Comparison of ENCODE assay signal across 8 cellular contexts in the genomic region with DNA sequence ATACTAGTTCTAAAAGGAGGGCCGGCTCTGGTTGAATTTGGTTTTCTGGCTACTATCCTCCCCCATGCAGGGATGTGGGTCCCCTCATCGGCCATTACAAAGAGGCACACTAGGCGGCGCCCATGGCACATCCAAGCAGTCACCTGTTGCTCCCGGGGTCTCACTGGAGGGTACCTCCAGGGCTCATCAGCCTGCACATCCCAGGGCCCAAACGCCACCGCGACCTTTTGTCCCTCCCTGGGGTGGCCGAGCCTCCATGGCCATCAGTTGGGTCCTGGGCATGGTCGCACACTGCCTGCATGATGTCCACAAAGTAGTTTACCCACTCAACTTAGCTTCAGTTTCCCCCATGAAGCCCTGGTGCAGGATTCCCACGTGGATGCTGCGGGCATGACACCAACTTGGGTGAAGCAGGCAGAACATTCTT. TPM values are rescaled to one million over a fixed set of nuclear protein-coding genes. Genes with fewer than 3 reads are reported as not detected.
DNase-seq lines count a peak whose midpoint lies in the region; ATAC-seq and TF ChIP-seq lines count a peak whose summit lies in the region.
"Had no signal": no experiment of that assay in that cellular context is flagged by ENCODE, and none has a peak within 500 bp of the region (broad histone marks: within the 10 kb centered on the region; RNA-seq: fewer than 3 reads in every experiment).

No MANE protein-coding gene starts in this region.

- H3K9me2 ChIP-seq in MM.1S (replicated peaks; ENCODE audit: insufficient read depth, low read length) = no peaks in the 10 kb centered on the region

- peak; percentile 41 for DNase-seq in GM10266 (ENCODE audit: extremely low spot score)
- no peak for DNase-seq in MM.1S
- DNase-seq in heart right ventricle = peak; percentile 32 to 43
- DNase-seq in sciatic nerve (ENCODE audit: low spot score) = no peak
- no peak for DNase-seq in NCI-H1105 (lab: John Stamatoyannopoulos, UW)

- H3K36me3 ChIP-seq in MM.1S (replicated peaks; ENCODE audit: insufficient read depth, low read length) = no peaks in the 10 kb centered on the region
- H3K36me3 ChIP-seq in heart right ventricle = peaks cover 0 to 16% (median 2%) of the 10 kb centered on the region in 9 donors

- ATAC-seq in activated T-helper 17 cell treated with anti-CD3 and anti-CD28 coated beads, Interleukin-2, amount 50 U/mL, for 72 hours (replicated peaks) = peak; percentile 42
- ATAC-seq in heart right ventricle (peak in 6 of 8 donors; percentile 36 to 77 (median 56)), sciatic nerve (peak; percentile 53), GM18868 (IDR thresholded peaks at IDR 0.05; ENCODE audit: unreplicated experiment) (no peak)

- no peaks in the 10 kb centered on the region for H3K79me2 ChIP-seq in MM.1S (ENCODE audit: low read length)

- H3K27ac Mint-ChIP-seq in activated T-helper 17 cell treated with anti-CD3 and anti-CD28 coated beads, Interleukin-2, amount 50 U/mL, for 72 hours = no peak overlapping the region

- H3K9me3 Mint-ChIP-seq in activated T-helper 17 cell treated with anti-CD3 and anti-CD28 coated beads, Interleukin-2, amount 50 U/mL, for 72 hours = no peaks in the 10 kb centered on the region

- intact Hi-C loops in heart right ventricle (cut with DNase I) (loop anchor here in 9 of 10 donors (1.0 to 5.0 kb wide), 4 partner anchors 63 to 65 kb away; no protein-coding TSS in a partner anchor), sciatic nerve (cut with DNase I) (no loop called here)

- no peak overlapping the region for H3K9ac ChIP-seq in MM.1S (ENCODE audit: low read length)

- H3K4me3 ChIP-seq in MM.1S (ENCODE audit: low read length) (no peak overlapping the region), heart right ventricle (no peak overlapping the region)

- H2AFZ ChIP-seq in MM.1S (ENCODE audit: low read length) = no peak overlapping the region

- H3K27ac ChIP-seq in MM.1S (ENCODE audit: low read length) (no peak overlapping the region), heart right ventricle (no peak overlapping the region)

- TF ChIP-seq CTCF in GM10266 (IDR thresholded peaks at IDR 0.05; ENCODE audit: control insufficient read depth, insufficient read depth, low read depth, missing control alignments) = peak; percentile 68
- peak; percentile 76 for TF ChIP-seq CTCF in MM.1S (IDR thresholded peaks at IDR 0.05; ENCODE audit: low read length)
- TF ChIP-seq CTCF in heart right ventricle (IDR thresholded peaks at IDR 0.05) = peak; percentile 20 to 77 (median 66)

- peaks cover 13% of the 10 kb centered on the region; the same call in 1 of the 2 replicates for H3F3A ChIP-seq in MM.1S (ENCODE audit: insufficient read depth, low read length)

- H3K4me3 Mint-ChIP-seq in activated T-helper 17 cell treated with anti-CD3 and anti-CD28 coated beads, Interleukin-2, amount 50 U/mL, for 72 hours = no peak overlapping the region

- H3K9me3 ChIP-seq in MM.1S (replicated peaks; ENCODE audit: insufficient read depth, low read length) (no peaks in the 10 kb centered on the region), heart right ventricle (no peaks in the 10 kb centered on the region)

- peaks cover 30% of the 10 kb centered on the region for H3K4me1 ChIP-seq in MM.1S (ENCODE audit: low read length)
- H3K4me1 ChIP-seq in heart right ventricle = peaks cover 0 to 9% (median 0%) of the 10 kb centered on the region in 9 donors

- no peaks in the 10 kb centered on the region for H4K20me1 ChIP-seq in MM.1S (ENCODE audit: insufficient read depth, low read length)

- H3K27me3 ChIP-seq in MM.1S (replicated peaks; ENCODE audit: insufficient read depth, low read length) (no peaks in the 10 kb centered on the region), heart right ventricle (no peaks in the 10 kb centered on the region)

- no peaks in the 10 kb centered on the region for H3K4me1 Mint-ChIP-seq in activated T-helper 17 cell treated with anti-CD3 and anti-CD28 coated beads, Interleukin-2, amount 50 U/mL, for 72 hours

- peaks cover 4% of the 10 kb centered on the region for H3K36me3 Mint-ChIP-seq in activated T-helper 17 cell treated with anti-CD3 and anti-CD28 coated beads, Interleukin-2, amount 50 U/mL, for 72 hours (ENCODE audit: low read depth)

- no peak overlapping the region for H3K4me2 ChIP-seq in MM.1S (ENCODE audit: low read depth, low read length)

- 19 to 26% methylated on average over 12 of the region's 12 CpGs for WGBS in heart right ventricle, 2 donors

- no peaks in the 10 kb centered on the region for H3K27me3 Mint-ChIP-seq in activated T-helper 17 cell treated with anti-CD3 and anti-CD28 coated beads, Interleukin-2, amount 50 U/mL, for 72 hours

RNA-seq across cellular contexts. Expression of a gene that starts 28.3 kb away (rescaled TPM):
- total RNA-seq in activated T-helper 17 cell treated with anti-CD3 and anti-CD28 coated beads, Interleukin-2, amount 50 U/mL, for 72 hours = 100 to 1,000 TPM in 1 of 2 donors, 10 to 100 TPM in 1; 61.9 to 176 TPM
- total RNA-seq in heart right ventricle (100 to 1,000 TPM; 315 to 509 (median 460) TPM), sciatic nerve (66.9 TPM)
- 100 to 1,000 TPM; 110 to 125 TPM for polyA plus RNA-seq in heart right ventricle

RNA-seq across cellular contexts. Expression of a gene that starts 46.2 kb away (rescaled TPM):
- 1 to 10 TPM in 1 of 2 donors, under 1 TPM in 1; 0.65 to 1.7 TPM for total RNA-seq in activated T-helper 17 cell treated with anti-CD3 and anti-CD28 coated beads, Interleukin-2, amount 50 U/mL, for 72 hours
- total RNA-seq in heart right ventricle (10 to 100 TPM in 7 of 10 donors, 1 to 10 TPM in 3; 4.0 to 32.3 (median 17.1) TPM), sciatic nerve (5.4 TPM)
- 1 to 10 TPM; 2.6 to 3.9 TPM for polyA plus RNA-seq in heart right ventricle

RNA-seq across cellular contexts. Expression of a gene that starts 56.9 kb away (rescaled TPM):
- not detected for total RNA-seq in activated T-helper 17 cell treated with anti-CD3 and anti-CD28 coated beads, Interleukin-2, amount 50 U/mL, for 72 hours
- total RNA-seq in heart right ventricle = under 1 TPM in 2 of 10 donors, not detected in 8; 0.22 to 0.30 TPM
- under 1 TPM; 0.59 to 0.65 TPM for polyA plus RNA-seq in heart right ventricle
- total RNA-seq in sciatic nerve = 0.18 TPM
- total RNA-seq: T-helper 2 cell treated with Interferon-gamma antibody and Interleukin-4, amounts not matched to agents 100 ng/mL and 5 ng/mL, for 36 hours had no signal

Comparison
In these comparisons a context has a peak if more than half of its experiments do, and no peak if none do; other contexts are left out.
1. DNase-seq: peak in GM10266 (single experiment) and heart right ventricle (2 of 2); none in MM.1S (single experiment), sciatic nerve (single experiment) and NCI-H1105 (single experiment).
2. Peak in every context shown above with its lines, with median percentiles within 50 percentile points of each other: CTCF ChIP-seq.